ENCODE assay signal across 4 cellular contexts in the genomic region with DNA sequence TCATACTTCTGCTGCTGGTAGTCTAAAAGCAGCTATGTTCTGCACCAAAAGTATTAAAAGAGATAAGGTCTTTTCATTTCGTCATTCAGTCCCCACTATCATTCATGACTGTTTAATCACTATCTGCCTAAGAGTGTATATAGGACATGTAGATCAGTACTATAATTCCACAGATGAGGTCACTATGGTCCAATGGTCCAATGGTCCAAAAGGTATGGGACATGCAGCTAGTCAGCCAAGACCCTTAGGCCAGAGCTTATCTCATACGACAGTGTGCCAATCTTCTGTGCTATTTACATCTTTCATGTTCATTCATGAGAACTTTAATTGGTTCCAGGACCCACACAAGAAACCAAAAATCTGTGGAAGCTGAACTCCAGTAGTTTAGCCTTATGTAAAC.
TF ChIP-seq lines count a peak whose summit lies in the region.

No MANE protein-coding gene starts in this region.

TF ChIP-seq in SK-N-SH treated with all-trans-retinoic acid at 6 μM for 48 hours, 23 proteins besides CTCF, POLR2A, EP300 and RAD21 (continues in another document):
- no peak for TF ChIP-seq BACH2 (CRISPR knock-in tag; IDR thresholded peaks at IDR 0.05; ENCODE audit: borderline replicate concordance)
- TF ChIP-seq CREB5 (CRISPR knock-in tag; IDR thresholded peaks at IDR 0.05; ENCODE audit: low read depth) = no peak
- no peak for TF ChIP-seq ZFP3 (CRISPR knock-in tag; IDR thresholded peaks at IDR 0.05)
- TF ChIP-seq SNAI2 (CRISPR knock-in tag; IDR thresholded peaks at IDR 0.05) = no peak
- no peak for TF ChIP-seq TOX (CRISPR knock-in tag; IDR thresholded peaks at IDR 0.05; ENCODE audit: borderline replicate concordance)
- TF ChIP-seq ESRRG (CRISPR knock-in tag; IDR thresholded peaks at IDR 0.05) = no peak
- TF ChIP-seq OSR1 (CRISPR knock-in tag; IDR thresholded peaks at IDR 0.05) = no peak
- no peak for TF ChIP-seq TCF4 (CRISPR knock-in tag; IDR thresholded peaks at IDR 0.05; ENCODE audit: borderline replicate concordance)
- TF ChIP-seq, protein P1, sequence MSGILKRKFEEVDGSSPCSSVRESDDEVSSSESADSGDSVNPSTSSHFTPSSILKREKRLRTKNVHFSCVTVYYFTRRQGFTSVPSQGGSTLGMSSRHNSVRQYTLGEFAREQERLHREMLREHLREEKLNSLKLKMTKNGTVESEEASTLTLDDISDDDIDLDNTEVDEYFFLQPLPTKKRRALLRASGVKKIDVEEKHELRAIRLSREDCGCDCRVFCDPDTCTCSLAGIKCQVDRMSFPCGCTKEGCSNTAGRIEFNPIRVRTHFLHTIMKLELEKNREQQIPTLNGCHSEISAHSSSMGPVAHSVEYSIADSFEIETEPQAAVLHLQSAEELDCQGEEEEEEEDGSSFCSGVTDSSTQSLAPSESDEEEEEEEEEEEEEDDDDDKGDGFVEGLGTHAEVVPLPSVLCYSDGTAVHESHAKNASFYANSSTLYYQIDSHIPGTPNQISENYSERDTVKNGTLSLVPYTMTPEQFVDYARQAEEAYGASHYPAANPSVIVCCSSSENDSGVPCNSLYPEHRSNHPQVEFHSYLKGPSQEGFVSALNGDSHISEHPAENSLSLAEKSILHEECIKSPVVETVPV (CRISPR knock-in tag; IDR thresholded peaks at IDR 0.05) = no peak

TF ChIP-seq in SK-N-SH, 30 proteins besides CTCF, POLR2A, EP300 and RAD21:
- TF ChIP-seq PBX3 (IDR thresholded peaks at IDR 0.05) = no peak
- TF ChIP-seq FOXM1 (IDR thresholded peaks at IDR 0.05; ENCODE audit: low read depth) = no peak
- TF ChIP-seq EZH2phosphoT487 (IDR thresholded peaks at IDR 0.05; ENCODE audit: borderline replicate concordance, low read depth) = no peak
- no peak for TF ChIP-seq REST (IDR thresholded peaks at IDR 0.05; ENCODE audit: low read depth, low read length)
- TF ChIP-seq POLR2AphosphoS5 (IDR thresholded peaks at IDR 0.05; ENCODE audit: low read depth, low read length) = no peak
- TF ChIP-seq, protein P2, sequence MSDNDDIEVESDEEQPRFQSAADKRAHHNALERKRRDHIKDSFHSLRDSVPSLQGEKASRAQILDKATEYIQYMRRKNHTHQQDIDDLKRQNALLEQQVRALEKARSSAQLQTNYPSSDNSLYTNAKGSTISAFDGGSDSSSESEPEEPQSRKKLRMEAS (IDR thresholded peaks at IDR 0.05; ENCODE audit: low read depth) = no peak
TF ChIP-seq in SK-N-SH: peak in this region for 0.

TF ChIP-seq in A549, 52 proteins besides CTCF, POLR2A, EP300 and RAD21:
- TF ChIP-seq MAZ (IDR thresholded peaks at IDR 0.05; ENCODE audit: borderline replicate concordance, low read depth, low read length) (no peak), POLR2AphosphoS2 (conservative IDR thresholded peaks at IDR 0.05; ENCODE audit: low read length) (peak; percentile 77; the same call in 1 of the 2 replicates)

TF ChIP-seq in H1, 55 proteins besides CTCF, POLR2A, EP300 and RAD21:
- TF ChIP-seq POLR2AphosphoS5 (IDR thresholded peaks at IDR 0.05; ENCODE audit: low read depth, low read length) (peak; percentile 58; the same call in 1 of the 2 replicates), BACH1 (IDR thresholded peaks at IDR 0.05; ENCODE audit: low read length) (no peak)
TF ChIP-seq in H1: peak in this region for 1.
